ENCODE assay signal across 10 cellular contexts in genomic region chr6:136784271-136784664, GRCh38. TPM values are rescaled to one million over a fixed set of nuclear protein-coding genes. Genes with fewer than 3 reads are reported as not detected.
DNase-seq lines count a peak whose midpoint lies in the region; ATAC-seq and TF ChIP-seq lines count a peak whose summit lies in the region.
"Had no signal": no experiment of that assay in that cellular context is flagged by ENCODE, and none has a peak within 500 bp of the region (broad histone marks: within the 10 kb centered on the region; RNA-seq: fewer than 3 reads in every experiment).

No MANE protein-coding gene starts in this region.

- no peaks in the 10 kb centered on the region for H3K9me3 Mint-ChIP-seq in activated CD4-positive, alpha-beta memory T cell treated with anti-CD3 and anti-CD28 coated beads for 36 hours

- H3K4me3 Mint-ChIP-seq in activated CD4-positive, alpha-beta memory T cell treated with anti-CD3 and anti-CD28 coated beads for 36 hours, result peak overlapping the region; percentile 50

- TF ChIP-seq CTCF in heart right ventricle (IDR thresholded peaks at IDR 0.05) (no peak), lung (IDR thresholded peaks at IDR 0.05; ENCODE audit: control extremely low read depth, extremely low read depth) (no peak), upper lobe of right lung (IDR thresholded peaks at IDR 0.05) (no peak)

- peak overlapping the region in 8 of 10 donors; percentile 6 to 97 (median 36) for H3K27ac ChIP-seq in heart right ventricle
- peak overlapping the region; percentile 15 to 45 for H3K27ac ChIP-seq in lung (ENCODE audit: low read depth in 1 of 2, low read length in 1 of 2)
- H3K27ac ChIP-seq in upper lobe of right lung, result peak overlapping the region; percentile 68

- POLR2A ChIA-PET in activated CD4-positive, alpha-beta memory T cell treated with anti-CD3 and anti-CD28 coated beads for 36 hours (lab: Charles Lee), result no interaction called here

- CTCF ChIA-PET in activated CD4-positive, alpha-beta memory T cell treated with anti-CD3 and anti-CD28 coated beads for 36 hours (lab: Charles Lee), result interaction anchor here (1.1 to 1.9 kb wide), 3 partner anchors 8 to 140 kb away, joined by 3 to 12 read pairs (median 9); partner anchors contain the start of gene MAP3K5

- H3K4me1 ChIP-seq in heart right ventricle, result peaks cover 5 to 93% (median 64%) of the 10 kb centered on the region in 9 donors
- H3K4me1 ChIP-seq in lung (ENCODE audit: control insufficient read depth in 2 of 2, insufficient read depth in 2 of 2, low read length in 2 of 2), result peaks cover 16 to 25% of the 10 kb centered on the region in 2 donors
- peaks cover 81% of the 10 kb centered on the region for H3K4me1 ChIP-seq in upper lobe of right lung

- H3K36me3 ChIP-seq in heart right ventricle (no peaks in the 10 kb centered on the region), lung (ENCODE audit: control insufficient read depth in 2 of 2, insufficient read depth in 2 of 2, low read length in 2 of 2) (no peaks in the 10 kb centered on the region), upper lobe of right lung (no peaks in the 10 kb centered on the region)

- DNase-seq in heart right ventricle (no peak), left cardiac atrium (no peak), lung (ENCODE audit: low spot score) (no peak), upper lobe of right lung (no peak)
- no peak for DNase-seq in activated CD4-positive, alpha-beta memory T cell treated with anti-CD3 and anti-CD28 coated beads for 36 hours
- DNase-seq in stimulated activated naive CD4-positive, alpha-beta T cell treated with Interleukin-2 at 50 U/mL for 16 hours (lab: John Stamatoyannopoulos, UW), result no peak
- DNase-seq: activated CD8-positive, alpha-beta memory T cell treated with anti-CD3 and anti-CD28 coated beads, Interleukin-2, amount 50 U/mL, for 48 hours; NCI-H146 had no signal

- intact Hi-C loops in heart right ventricle (cut with DNase I), result loop anchor here in 1 of 10 donors (10.0 kb wide), 1 partner anchor 69 kb away; no protein-coding TSS in a partner anchor
- intact Hi-C loops in left cardiac atrium (cut with DNase I), result no loop called here
- intact Hi-C loops in activated CD4-positive, alpha-beta memory T cell treated with anti-CD3 and anti-CD28 coated beads for 36 hours (cut with micrococcal nuclease), result no loop called here
- intact Hi-C loops in upper lobe of right lung (cut with DNase I), result no loop called here

- H3K9me3 ChIP-seq in heart right ventricle (no peaks in the 10 kb centered on the region), lung (ENCODE audit: control insufficient read depth in 2 of 2, insufficient read depth in 1 of 2, low read length in 1 of 2) (no peaks in the 10 kb centered on the region), upper lobe of right lung (no peaks in the 10 kb centered on the region)

- H3K4me3 ChIP-seq in heart right ventricle (peak overlapping the region in 6 of 10 donors; percentile 6 to 34 (median 19)), lung (no peak overlapping the region), upper lobe of right lung (peak overlapping the region; percentile 39)

- peaks cover 81% of the 10 kb centered on the region for H3K4me1 Mint-ChIP-seq in activated CD4-positive, alpha-beta memory T cell treated with anti-CD3 and anti-CD28 coated beads for 36 hours (ENCODE audit: low read depth)

- H3K27me3 ChIP-seq in heart right ventricle (no peaks in the 10 kb centered on the region), lung (ENCODE audit: control insufficient read depth, insufficient read depth) (no peaks in the 10 kb centered on the region), upper lobe of right lung (no peaks in the 10 kb centered on the region)

- H3K27ac Mint-ChIP-seq in activated CD4-positive, alpha-beta memory T cell treated with anti-CD3 and anti-CD28 coated beads for 36 hours, result peak overlapping the region; percentile 65

- 68 to 82% methylated on average over 8 of the region's 8 CpGs for WGBS in heart right ventricle, 2 donors
- 36 to 69% methylated on average over 8 of the region's 8 CpGs for WGBS in lung, 2 donors

- ATAC-seq in heart right ventricle (no peak), left cardiac atrium (no peak), lung (ENCODE audit: insufficient read depth, low FRiP score) (no peak), upper lobe of right lung (no peak), HG03135 (IDR thresholded peaks at IDR 0.05; ENCODE audit: unreplicated experiment) (no peak), HG03139 (IDR thresholded peaks at IDR 0.05; ENCODE audit: unreplicated experiment) (no peak)

- H3K27me3 Mint-ChIP-seq in activated CD4-positive, alpha-beta memory T cell treated with anti-CD3 and anti-CD28 coated beads for 36 hours, result no peaks in the 10 kb centered on the region

- peaks cover 10% of the 10 kb centered on the region for H3K36me3 Mint-ChIP-seq in activated CD4-positive, alpha-beta memory T cell treated with anti-CD3 and anti-CD28 coated beads for 36 hours

RNA-seq across cellular contexts. Expression of gene MAP3K5, which starts 8.0 kb away (rescaled TPM):
- total RNA-seq in heart right ventricle (10 to 100 TPM; 21.8 to 35.7 (median 28.4) TPM), left cardiac atrium (1 to 10 TPM; 6.6 to 9.7 TPM), lung (10 to 100 TPM; 25.5 to 28.3 TPM), upper lobe of right lung (32.5 TPM)
- polyA plus RNA-seq in heart right ventricle (1 to 10 TPM; 5.1 to 8.3 TPM), lung (10 to 100 TPM in 1 of 2 donors, 1 to 10 TPM in 1; 7.5 to 20.1 TPM)
- total RNA-seq in activated CD4-positive, alpha-beta memory T cell treated with anti-CD3 and anti-CD28 coated beads for 36 hours, result 10 to 100 TPM; 13.2 to 13.8 TPM

RNA-seq across cellular contexts. Expression of gene PEX7, which starts 38.1 kb away (rescaled TPM):
- 10 to 100 TPM; 10.1 to 20.6 (median 16.9) TPM for total RNA-seq in heart right ventricle
- 1 to 10 TPM; 2.9 to 5.6 TPM for polyA plus RNA-seq in heart right ventricle
- total RNA-seq in left cardiac atrium, result 1 to 10 TPM; 5.9 to 6.4 TPM
- 1 to 10 TPM; 5.4 to 6.4 TPM for total RNA-seq in activated CD4-positive, alpha-beta memory T cell treated with anti-CD3 and anti-CD28 coated beads for 36 hours
- 10 to 100 TPM in 1 of 2 donors, 1 to 10 TPM in 1; 9.6 to 12.5 TPM for total RNA-seq in lung
- polyA plus RNA-seq in lung, result 1 to 10 TPM; 4.8 to 9.5 TPM
- total RNA-seq in upper lobe of right lung, result 5.6 TPM
